Comparison of ENCODE assay signal across 17 cellular contexts in the genomic region with DNA sequence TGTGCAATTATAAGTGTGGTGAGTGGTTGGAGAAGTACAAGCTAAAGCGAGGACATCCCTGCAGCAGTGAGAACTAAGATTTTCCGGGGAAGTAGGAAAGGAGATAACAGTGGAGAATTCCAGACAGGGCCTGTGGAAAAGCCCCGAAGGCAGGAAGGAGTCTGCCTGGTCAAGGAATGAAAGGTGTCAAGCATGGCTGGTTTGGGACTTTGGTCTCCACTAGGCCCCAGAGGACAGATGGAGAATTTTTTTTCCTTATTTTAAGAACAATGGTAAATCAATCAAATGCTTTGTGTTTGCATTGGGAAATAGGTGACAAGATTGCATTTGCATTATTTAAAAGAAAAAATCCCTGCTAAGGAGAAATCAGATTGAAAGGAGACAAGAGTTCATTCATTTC. TPM values are rescaled to one million over a fixed set of nuclear protein-coding genes. Genes with fewer than 3 reads are reported as not detected.
DNase-seq lines count a peak whose midpoint lies in the region; ATAC-seq and TF ChIP-seq lines count a peak whose summit lies in the region.
"Had no signal": no experiment of that assay in that cellular context is flagged by ENCODE, and none has a peak within 500 bp of the region (broad histone marks: within the 10 kb centered on the region; RNA-seq: fewer than 3 reads in every experiment).

No MANE protein-coding gene starts in this region.

- H4K91ac ChIP-seq in neuronal stem cell (ENCODE audit: low read depth, low read length, poor library complexity), result no peak overlapping the region

- H3K4me3 ChIP-seq in Loucy (ENCODE audit: low read length, poor library complexity, severe bottlenecking), result no peak overlapping the region
- H3K4me3 ChIP-seq in neuronal stem cell (ENCODE audit: low read length in 2 of 2), result no peak overlapping the region
- H3K4me3 ChIP-seq: GM23248 had no signal

- H3F3A ChIP-seq in Loucy (ENCODE audit: low read depth), result no peaks in the 10 kb centered on the region

- no peak overlapping the region for H3K14ac ChIP-seq in neuronal stem cell (ENCODE audit: low read length)

- H2BK12ac ChIP-seq in neuronal stem cell (ENCODE audit: low read length), result no peak overlapping the region

- no peak overlapping the region for H3K23ac ChIP-seq in neuronal stem cell (ENCODE audit: low read depth, low read length, poor library complexity)

- H3K79me2 ChIP-seq in Loucy (ENCODE audit: insufficient read depth, low read length), result peaks cover 17% of the 10 kb centered on the region

- TF ChIP-seq CTCF in Loucy (conservative IDR thresholded peaks at IDR 0.05; ENCODE audit: low read length), result no peak

- no peak overlapping the region for H2BK5ac ChIP-seq in neuronal stem cell (ENCODE audit: low read length)

- H3K4me2 ChIP-seq in Loucy (ENCODE audit: low read depth, low read length, poor library complexity, severe bottlenecking), result no peak overlapping the region
- no peak overlapping the region for H3K4me2 ChIP-seq in neuronal stem cell (ENCODE audit: insufficient read depth, low read length, poor library complexity, severe bottlenecking)
- H3K4me2 ChIP-seq: SK-N-SH had no signal

- H3K4me1 ChIP-seq in Loucy (ENCODE audit: insufficient read depth, low read length, poor library complexity, severe bottlenecking), result peaks cover 15% of the 10 kb centered on the region
- peaks cover 0 to 3% of the 10 kb centered on the region in 2 donors for H3K4me1 ChIP-seq in neuronal stem cell (ENCODE audit: control insufficient read depth in 2 of 2, insufficient read depth in 1 of 2, low read depth in 1 of 2, low read length in 2 of 2)

- H2BK15ac ChIP-seq in neuronal stem cell (ENCODE audit: low read length), result no peak overlapping the region

- H3K27me3 ChIP-seq in Loucy (ENCODE audit: insufficient read depth, low read length, poor library complexity, severe bottlenecking) (no peaks in the 10 kb centered on the region), neuronal stem cell (ENCODE audit: control insufficient read depth in 3 of 3, insufficient read depth in 3 of 3, low read depth in 1 of 3, low read length in 3 of 3) (no peaks in the 10 kb centered on the region)

- no CpG with 5 or more reads among the region's 3 CpGs for WGBS in neuronal stem cell (ENCODE audit: extremely low coverage in 2 of 2, insufficient read length in 2 of 2, insufficient replicate concordance in 1 of 2), 2 donors

- H2AFZ ChIP-seq in Loucy (ENCODE audit: low read length), result 0 out of 2 replicates have a peak overlapping the region, but pooled peaks have one; percentile 8
- H2AFZ ChIP-seq in neuronal stem cell (ENCODE audit: low read length), result peak overlapping the region; percentile 47
- H2AFZ ChIP-seq: GM23248 had no signal

- H3K79me1 ChIP-seq in neuronal stem cell (ENCODE audit: low read depth, low read length), result no peaks in the 10 kb centered on the region

- no peak overlapping the region for H3K18ac ChIP-seq in neuronal stem cell (ENCODE audit: low read length)

- H2BK120ac ChIP-seq in neuronal stem cell (ENCODE audit: low read depth, low read length), result no peak overlapping the region

- no peaks in the 10 kb centered on the region for H3K9me3 ChIP-seq in Loucy (ENCODE audit: insufficient read depth, low read depth, low read length)
- no peaks in the 10 kb centered on the region for H3K9me3 ChIP-seq in neuronal stem cell (replicated peaks in 1 of 2; ENCODE audit: control insufficient read depth in 2 of 2, insufficient read depth in 1 of 2, low read depth in 1 of 2, low read length in 2 of 2)
- H3K9me3 ChIP-seq: SK-N-SH had no signal

- H2AK5ac ChIP-seq in neuronal stem cell (ENCODE audit: low read depth, low read length), result no peak overlapping the region

- no peaks in the 10 kb centered on the region for H3K9me2 ChIP-seq in Loucy (replicated peaks; ENCODE audit: low read depth, low read length)
- H3K9me2 ChIP-seq: SK-N-SH had no signal

- H4K20me1 ChIP-seq in Loucy (ENCODE audit: insufficient read depth, low read length, poor library complexity, severe bottlenecking), result no peaks in the 10 kb centered on the region

- no peaks in the 10 kb centered on the region for H3K36me3 ChIP-seq in Loucy (ENCODE audit: insufficient read depth, low read length)
- H3K36me3 ChIP-seq in neuronal stem cell (replicated peaks in 1 of 2; ENCODE audit: control insufficient read depth in 2 of 2, insufficient read depth in 2 of 2, low read length in 2 of 2), result no peaks in the 10 kb centered on the region

- H3K4ac ChIP-seq in neuronal stem cell (ENCODE audit: low read length), result no peak overlapping the region

- H3K27ac ChIP-seq in neuronal stem cell (replicated peaks; ENCODE audit: low read length), result no peak overlapping the region
- H3K27ac ChIP-seq: GM23248 had no signal

- intact Hi-C loops in Right ventricle myocardium superior (cut with DNase I), result no loop called here

- DNase-seq in ELF-1 (ENCODE audit: low read depth, low spot score) (peak; percentile 77), iPS-NIHi7 (ENCODE audit: extremely low spot score) (peak; percentile 26), neuronal stem cell (ENCODE audit: low spot score) (no peak), Right ventricle myocardium superior (no peak), HuH-7.5 (ENCODE audit: low spot score) (no peak)
- DNase-seq: Calu3, DND-41, GDM1, GM23248, Karpas-422, MM.1S, NCI-H1092 treated with DMSO at 0.1 percent for 48 hours, NCI-H1694, NCI-H510A treated with DMSO at 0.1 percent for 48 hours, SK-N-SH had no signal

- no peak for ATAC-seq in Right ventricle myocardium superior (ENCODE audit: poor library complexity)
- ATAC-seq in HG02588 (IDR thresholded peaks at IDR 0.05; ENCODE audit: unreplicated experiment), result no peak

- no peak overlapping the region for H3K9ac ChIP-seq in Loucy (ENCODE audit: low read depth, low read length, poor library complexity, severe bottlenecking)
- H3K9ac ChIP-seq in neuronal stem cell (ENCODE audit: low read depth, low read length, poor library complexity), result no peak overlapping the region
- H3K9ac ChIP-seq: GM23248, SK-N-SH had no signal

- H4K8ac ChIP-seq in neuronal stem cell (ENCODE audit: low read depth, low read length), result no peak overlapping the region

RNA-seq across cellular contexts. Expression of a gene that starts 3.2 kb away (rescaled TPM):
- 34.7 TPM for polyA plus RNA-seq in neuronal stem cell (2013, experiment 1 of 2)
- 34.1 TPM for polyA plus RNA-seq in neuronal stem cell (2013, experiment 2 of 2)
- 0.59 TPM for total RNA-seq in Right ventricle myocardium superior

RNA-seq across cellular contexts. Expression of a gene that starts 11.0 kb away (rescaled TPM):
- 2.9 TPM for polyA plus RNA-seq in neuronal stem cell (2013, experiment 1 of 2)
- polyA plus RNA-seq in neuronal stem cell (2013, experiment 2 of 2), result 2.8 TPM
- total RNA-seq in Right ventricle myocardium superior, result 30.4 TPM

Comparison
In these comparisons a context has a peak if more than half of its experiments do, and no peak if none do; other contexts are left out.
1. DNase-seq: peak in ELF-1 (single experiment) and iPS-NIHi7 (single experiment); none in neuronal stem cell (single experiment), Right ventricle myocardium superior (single experiment) and HuH-7.5 (single experiment).